In genomic region chr7:150110375-150110820, GRCh38 we compare ENCODE assay signal across 8 cellular contexts.
DNase-seq lines count a peak whose midpoint lies in the region; ATAC-seq and TF ChIP-seq lines count a peak whose summit lies in the region.
"Not testable (repeated sequence)": the region's sequence is repeated elsewhere in the genome, so short reads cannot be mapped to it uniquely, and the experiment has no call there.

No MANE protein-coding gene starts in this region.

- H3K36me3 ChIP-seq in OCI-LY7 (ENCODE audit: insufficient read depth, low read length): not testable (repeated sequence)

- H3K27ac ChIP-seq in OCI-LY7 (ENCODE audit: low read depth, low read length, poor library complexity, severe bottlenecking): not testable (repeated sequence)

- not testable (repeated sequence) for H4K20me1 ChIP-seq in OCI-LY7 (ENCODE audit: insufficient read depth, low read length)

- H3K9me2 ChIP-seq in OCI-LY7 (ENCODE audit: insufficient read depth, low read length): not testable (repeated sequence)

- not testable (repeated sequence) for H3K79me2 ChIP-seq in OCI-LY7 (ENCODE audit: insufficient read depth, low read depth, low read length)

- not testable (repeated sequence) for H3K9me3 Mint-ChIP-seq in natural killer cell treated with Interleukin-12 subunit alpha and Interleukin-12 subunit beta and Interleukin-15 and Interleukin-18, amount 100 ng/mL, for 72 hours; stimulated activated naive CD8-positive, alpha-beta T cell treated with anti-CD3 and anti-CD28 coated beads, Interleukin-15, amount 100 ng/mL, for 72 hours

- POLR2A ChIA-PET in OCI-LY7 (lab: Charles Lee): not testable (repeated sequence)

- H3K36me3 Mint-ChIP-seq in natural killer cell treated with Interleukin-12 subunit alpha and Interleukin-12 subunit beta and Interleukin-15 and Interleukin-18, amount 100 ng/mL, for 72 hours: not testable (repeated sequence)

- peak; percentile 36 for DNase-seq in DMS53 (lab: John Stamatoyannopoulos, UW)
- DNase-seq in LoVo (ENCODE audit: low spot score): peak; percentile 4
- peak; percentile 67 for DNase-seq in OCI-LY7 (ENCODE audit: low spot score)
- peak; percentile 71 for DNase-seq in activated CD4-positive, alpha-beta T cell treated with anti-CD3 and anti-CD28 coated beads for 48 hours
- DNase-seq in activated effector memory CD4-positive, alpha-beta T cell treated with anti-CD3 and anti-CD28 coated beads, Interleukin-2, amount 50 U/mL, for 16 hours: peak; percentile 64
- DNase-seq in Right ventricle myocardium superior: peak; percentile 39
- DNase-seq in natural killer cell treated with Interleukin-12 subunit alpha and Interleukin-12 subunit beta and Interleukin-15 and Interleukin-18, amount 100 ng/mL, for 72 hours (ENCODE audit: low spot score); stimulated activated naive CD8-positive, alpha-beta T cell treated with anti-CD3 and anti-CD28 coated beads, Interleukin-15, amount 100 ng/mL, for 72 hours: not testable (repeated sequence)

- not testable (repeated sequence) for ATAC-seq in Right ventricle myocardium superior (ENCODE audit: poor library complexity)
- ATAC-seq in natural killer cell treated with Interleukin-12 subunit alpha and Interleukin-12 subunit beta and Interleukin-15 and Interleukin-18, amount 100 ng/mL, for 72 hours: peak; percentile 44 to 71
- ATAC-seq in stimulated activated naive CD8-positive, alpha-beta T cell treated with anti-CD3 and anti-CD28 coated beads, Interleukin-15, amount 100 ng/mL, for 72 hours: peak; percentile 67

- CTCF ChIA-PET in OCI-LY7 (lab: Charles Lee; ENCODE audit: unreplicated experiment): not testable (repeated sequence)

- not testable (repeated sequence) for H3K4me1 ChIP-seq in OCI-LY7 (ENCODE audit: insufficient read depth, low read length, poor library complexity, severe bottlenecking)

- not testable (repeated sequence) for TF ChIP-seq CTCF in OCI-LY7 (conservative IDR thresholded peaks at IDR 0.05; ENCODE audit: low read length)

- not testable (repeated sequence) for H3K4me3 Mint-ChIP-seq in natural killer cell treated with Interleukin-12 subunit alpha and Interleukin-12 subunit beta and Interleukin-15 and Interleukin-18, amount 100 ng/mL, for 72 hours; stimulated activated naive CD8-positive, alpha-beta T cell treated with anti-CD3 and anti-CD28 coated beads, Interleukin-15, amount 100 ng/mL, for 72 hours

- not testable (repeated sequence) for H2AFZ ChIP-seq in OCI-LY7 (ENCODE audit: low read length)

- not testable (repeated sequence) for H3K9me3 ChIP-seq in OCI-LY7 (ENCODE audit: low read length)

- intact Hi-C loops in OCI-LY7 (cut with micrococcal nuclease; ENCODE audit: unreplicated experiment); Right ventricle myocardium superior (cut with DNase I): not testable (repeated sequence)

- not testable (repeated sequence) for H3K27me3 Mint-ChIP-seq in natural killer cell treated with Interleukin-12 subunit alpha and Interleukin-12 subunit beta and Interleukin-15 and Interleukin-18, amount 100 ng/mL, for 72 hours
- peaks cover 24% of the 10 kb centered on the region for H3K27me3 Mint-ChIP-seq in stimulated activated naive CD8-positive, alpha-beta T cell treated with anti-CD3 and anti-CD28 coated beads, Interleukin-15, amount 100 ng/mL, for 72 hours

- H3K27ac Mint-ChIP-seq in natural killer cell treated with Interleukin-12 subunit alpha and Interleukin-12 subunit beta and Interleukin-15 and Interleukin-18, amount 100 ng/mL, for 72 hours; stimulated activated naive CD8-positive, alpha-beta T cell treated with anti-CD3 and anti-CD28 coated beads, Interleukin-15, amount 100 ng/mL, for 72 hours: not testable (repeated sequence)

- H3K4me3 ChIP-seq in OCI-LY7 (ENCODE audit: low read depth, low read length, poor library complexity, severe bottlenecking): not testable (repeated sequence)

- not testable (repeated sequence) for BruUV-seq in OCI-LY7 (replicated peaks; lab: Mats Ljungman, UMichigan)

- H3K4me1 Mint-ChIP-seq in natural killer cell treated with Interleukin-12 subunit alpha and Interleukin-12 subunit beta and Interleukin-15 and Interleukin-18, amount 100 ng/mL, for 72 hours (ENCODE audit: low read depth in 2 of 2); stimulated activated naive CD8-positive, alpha-beta T cell treated with anti-CD3 and anti-CD28 coated beads, Interleukin-15, amount 100 ng/mL, for 72 hours: not testable (repeated sequence)

- H3K4me2 ChIP-seq in OCI-LY7 (ENCODE audit: low read length): not testable (repeated sequence)
